In genomic region chr22:30763815-30764686, GRCh38 we compare ENCODE assay signal across 8 cellular contexts.
DNase-seq lines count a peak whose midpoint lies in the region; ATAC-seq and TF ChIP-seq lines count a peak whose summit lies in the region.

No MANE protein-coding gene starts in this region.

- CTCF ChIA-PET in BJ (lab: Yijun Ruan, JAX) = interaction anchor here (0.6 to 6.5 kb wide), 21 partner anchors 9 to 386 kb away, joined by 3 to 98 read pairs (median 5); partner anchors contain the start of gene SLC35E4
- CTCF ChIA-PET in activated CD4-positive, alpha-beta memory T cell treated with anti-CD3 and anti-CD28 coated beads, Interleukin-2, amount 10 ng/mL, durations not matched to agents 7 days and 5 days (lab: Charles Lee) = interaction anchor here (1.0 to 4.8 kb wide), 10 partner anchors 8 to 528 kb away, joined by 3 to 52 read pairs (median 6); partner anchors contain the start of genes PIK3IP1 and SLC35E4

- H4K8ac ChIP-seq in H9 (replicated peaks; ENCODE audit: insufficient read length, low read depth, low read length) = no peak overlapping the region

- no peaks in the 10 kb centered on the region for H3K79me2 ChIP-seq in H9 (ENCODE audit: insufficient read depth, low read length)

- WGBS in H9 (ENCODE audit: extremely low coverage, insufficient read length, low lambda C conversion rate) = no CpG with 5 or more reads among the region's 12 CpGs
- 46% methylated on average over 12 of the region's 12 CpGs for WGBS in esophagus muscularis mucosa
- 41 to 53% methylated on average over 11 to 12 of the region's 12 CpGs for WGBS in upper lobe of left lung, 2 donors

- H3K18ac ChIP-seq in H9 (ENCODE audit: insufficient read length, low read depth, low read length) = no peak overlapping the region

- no peak overlapping the region for H2BK15ac ChIP-seq in H9 (ENCODE audit: low read depth, low read length)

- H4K91ac ChIP-seq in H9 (ENCODE audit: insufficient read length, low read depth, low read length) = no peak overlapping the region

- H2BK12ac ChIP-seq in H9 (ENCODE audit: insufficient read length, low read depth, low read length) = no peak overlapping the region

- POLR2A ChIA-PET in BJ (lab: Charles Lee) = no interaction called here
- POLR2A ChIA-PET in activated CD4-positive, alpha-beta memory T cell treated with anti-CD3 and anti-CD28 coated beads, Interleukin-2, amount 10 ng/mL, durations not matched to agents 7 days and 5 days (lab: Charles Lee) = no interaction called here

- H3K36me3 Mint-ChIP-seq in H9 (ENCODE audit: insufficient read depth in 1 of 3, low read depth in 3 of 3) (no peaks in the 10 kb centered on the region), nephron (ENCODE audit: low read depth) (no peaks in the 10 kb centered on the region)
- H3K36me3 Mint-ChIP-seq in activated CD4-positive, alpha-beta memory T cell treated with anti-CD3 and anti-CD28 coated beads, Interleukin-2, amount 10 ng/mL, durations not matched to agents 7 days and 5 days (ENCODE audit: low read depth) = no peaks in the 10 kb centered on the region

- H3K9me3 Mint-ChIP-seq in H9 (no peaks in the 10 kb centered on the region), nephron (no peaks in the 10 kb centered on the region)
- no peaks in the 10 kb centered on the region for H3K9me3 Mint-ChIP-seq in activated CD4-positive, alpha-beta memory T cell treated with anti-CD3 and anti-CD28 coated beads, Interleukin-2, amount 10 ng/mL, durations not matched to agents 7 days and 5 days

- no peak overlapping the region for H3T11ph ChIP-seq in H9 (ENCODE audit: low read length)

- H4K5ac ChIP-seq in H9 (ENCODE audit: insufficient read length, low read depth, low read length) = no peak overlapping the region

- H3K27me3 ChIP-seq in BJ (ENCODE audit: control insufficient read depth, insufficient read depth, low read length) (no peaks in the 10 kb centered on the region), H9 (ENCODE audit: insufficient read depth, low read length) (no peaks in the 10 kb centered on the region), esophagus muscularis mucosa (no peaks in the 10 kb centered on the region), upper lobe of left lung (no peaks in the 10 kb centered on the region)

- H3K4me1 Mint-ChIP-seq in H9 = peaks cover 3 to 6% of the 10 kb centered on the region in 2 experiments; a peak in 2 of 4 replicates
- H3K4me1 Mint-ChIP-seq in activated CD4-positive, alpha-beta memory T cell treated with anti-CD3 and anti-CD28 coated beads, Interleukin-2, amount 10 ng/mL, durations not matched to agents 7 days and 5 days = no peaks in the 10 kb centered on the region
- H3K4me1 Mint-ChIP-seq in nephron = peaks cover 5% of the 10 kb centered on the region

- H4K20me1 ChIP-seq in H9 (ENCODE audit: control insufficient read depth, insufficient read depth, insufficient read length) = peaks cover 2% of the 10 kb centered on the region

- no peak overlapping the region for H3K56ac ChIP-seq in H9 (ENCODE audit: insufficient read length, low read depth, low read length)

- H3K27me3 Mint-ChIP-seq in H9 (ENCODE audit: low read depth) (no peaks in the 10 kb centered on the region), nephron (ENCODE audit: low read depth) (no peaks in the 10 kb centered on the region)
- H3K27me3 Mint-ChIP-seq in activated CD4-positive, alpha-beta memory T cell treated with anti-CD3 and anti-CD28 coated beads, Interleukin-2, amount 10 ng/mL, durations not matched to agents 7 days and 5 days = no peaks in the 10 kb centered on the region

- TF ChIP-seq EP300 in esophagus muscularis mucosa (IDR thresholded peaks at IDR 0.05) (no peak), upper lobe of left lung (IDR thresholded peaks at IDR 0.05) (no peak)

- H3K14ac ChIP-seq in H9 (ENCODE audit: insufficient read depth, low read length) = no peak overlapping the region

- H2BK120ac ChIP-seq in H9 (ENCODE audit: low read depth, low read length, poor library complexity, severe bottlenecking) = no peak overlapping the region

- H3K9me3 ChIP-seq in H9 (ENCODE audit: control insufficient read depth, low read depth, low read length) = no peaks in the 10 kb centered on the region
- H3K9me3 ChIP-seq in esophagus muscularis mucosa = no peaks in the 10 kb centered on the region
- H3K9me3 ChIP-seq in upper lobe of left lung = no peaks in the 10 kb centered on the region

- no peaks in the 10 kb centered on the region for H3K79me1 ChIP-seq in H9 (ENCODE audit: insufficient read depth, low read depth, low read length, poor library complexity, severe bottlenecking)

- ATAC-seq in upper lobe of left lung (ENCODE audit: low FRiP score in 2 of 2) = peak in 1 of 2 donors; percentile 53

- intact Hi-C loops in esophagus muscularis mucosa (cut with DNase I) = loop anchor here (2.0 to 10.0 kb wide), 2 partner anchors 155 to 381 kb away; partner anchors contain the start of gene PLA2G3

- H3K36me3 ChIP-seq in BJ (ENCODE audit: control insufficient read depth, insufficient read depth, low read length) (no peaks in the 10 kb centered on the region), esophagus muscularis mucosa (no peaks in the 10 kb centered on the region), upper lobe of left lung (no peaks in the 10 kb centered on the region)

- no peak overlapping the region for H3K4me2 ChIP-seq in H9 (ENCODE audit: insufficient read depth, insufficient read length, low read length)

- DNase-seq in BJ (ENCODE audit: low read depth) (peak; percentile 18), H9 (peak; percentile 80), NCI-H446 treated with DMSO at 0.1 percent for 48 hours (lab: John Stamatoyannopoulos, UW) (peak; percentile 41), esophagus muscularis mucosa (ENCODE audit: extremely low spot score) (no peak), upper lobe of left lung (peak in 1 of 2 donors; percentile 37), coronary artery (ENCODE audit: low spot score) (no peak)
- peak; percentile 67 for DNase-seq in activated CD4-positive, alpha-beta memory T cell treated with anti-CD3 and anti-CD28 coated beads, Interleukin-2, amount 10 ng/mL, durations not matched to agents 7 days and 5 days

- no peak overlapping the region for H2AK5ac ChIP-seq in H9 (ENCODE audit: insufficient read length, low read length)

- H3K4me1 ChIP-seq in H9 (ENCODE audit: insufficient read depth, low read length) = no peaks in the 10 kb centered on the region
- H3K4me1 ChIP-seq in esophagus muscularis mucosa = no peaks in the 10 kb centered on the region
- peaks cover 0 to 7% (median 0%) of the 10 kb centered on the region in 4 donors for H3K4me1 ChIP-seq in upper lobe of left lung

- H2AFZ ChIP-seq in H9 (ENCODE audit: low read length) = no peak overlapping the region

- no peak overlapping the region for H3K23ac ChIP-seq in H9 (ENCODE audit: insufficient read length, low read depth, low read length)

- no peak overlapping the region for H2BK20ac ChIP-seq in H9 (ENCODE audit: low read depth, low read length, poor library complexity, severe bottlenecking)

- H3K9ac ChIP-seq in H9 (ENCODE audit: extremely low read depth, insufficient read length, low read length) = no peak overlapping the region

- no peak overlapping the region for H3K27ac Mint-ChIP-seq in H9
- H3K27ac Mint-ChIP-seq in activated CD4-positive, alpha-beta memory T cell treated with anti-CD3 and anti-CD28 coated beads, Interleukin-2, amount 10 ng/mL, durations not matched to agents 7 days and 5 days = no peak overlapping the region
- no peak overlapping the region for H3K27ac Mint-ChIP-seq in nephron

- peak; percentile 70 for TF ChIP-seq CTCF in BJ (IDR thresholded peaks at IDR 0.05; ENCODE audit: insufficient read depth, low read depth, low read length)
- TF ChIP-seq CTCF in H9 (conservative IDR thresholded peaks at IDR 0.05) = peak; percentile 84
- peak; percentile 40 to 54 (median 51) for TF ChIP-seq CTCF in esophagus muscularis mucosa (IDR thresholded peaks at IDR 0.05)
- peak; percentile 67 to 72 (median 68) for TF ChIP-seq CTCF in nephron (IDR thresholded peaks at IDR 0.05; ENCODE audit: unreplicated experiment in 3 of 3)
- peak in 5 of 6 experiments; percentile 49 to 57 (median 53) for TF ChIP-seq CTCF in upper lobe of left lung (IDR thresholded peaks at IDR 0.05)
- TF ChIP-seq CTCF in coronary artery (IDR thresholded peaks at IDR 0.05) = no peak

- TF ChIP-seq POLR2A in esophagus muscularis mucosa (IDR thresholded peaks at IDR 0.05; ENCODE audit: low read depth) (no peak), upper lobe of left lung (IDR thresholded peaks at IDR 0.05) (no peak)

- no peak overlapping the region for H3K27ac ChIP-seq in H9 (ENCODE audit: insufficient read length, low read depth, low read length)
- H3K27ac ChIP-seq in esophagus muscularis mucosa (replicated peaks in 1 of 4) = no peak overlapping the region
- no peak overlapping the region for H3K27ac ChIP-seq in upper lobe of left lung
- H3K27ac ChIP-seq in coronary artery = no peak overlapping the region

- H3K4me3 Mint-ChIP-seq in H9 (no peak overlapping the region), nephron (no peak overlapping the region)
- no peak overlapping the region for H3K4me3 Mint-ChIP-seq in activated CD4-positive, alpha-beta memory T cell treated with anti-CD3 and anti-CD28 coated beads, Interleukin-2, amount 10 ng/mL, durations not matched to agents 7 days and 5 days

- H3K4me3 ChIP-seq in BJ (ENCODE audit: low read depth, low read length) (no peak overlapping the region), esophagus muscularis mucosa (no peak overlapping the region), upper lobe of left lung (no peak overlapping the region), coronary artery (no peak overlapping the region)

- no peaks in the 10 kb centered on the region for H3K23me2 ChIP-seq in H9 (ENCODE audit: insufficient read length, low read depth, low read length, poor library complexity, severe bottlenecking)

- no peak overlapping the region for H2BK5ac ChIP-seq in H9 (ENCODE audit: insufficient read length, low read length)

- no peak overlapping the region for H3K4ac ChIP-seq in H9 (ENCODE audit: low read depth, low read length)

Comparison
In these comparisons a context has a peak if more than half of its experiments do, and no peak if none do; other contexts are left out.
1. DNase-seq: peak in BJ (single experiment), H9 (single experiment), NCI-H446 treated with DMSO at 0.1 percent for 48 hours (single experiment) and activated CD4-positive, alpha-beta memory T cell treated with anti-CD3 and anti-CD28 coated beads, Interleukin-2, amount 10 ng/mL, durations not matched to agents 7 days and 5 days (single experiment); none in esophagus muscularis mucosa (single experiment) and coronary artery (single experiment).